ENCODE assay signal across 10 cellular contexts in the genomic region with DNA sequence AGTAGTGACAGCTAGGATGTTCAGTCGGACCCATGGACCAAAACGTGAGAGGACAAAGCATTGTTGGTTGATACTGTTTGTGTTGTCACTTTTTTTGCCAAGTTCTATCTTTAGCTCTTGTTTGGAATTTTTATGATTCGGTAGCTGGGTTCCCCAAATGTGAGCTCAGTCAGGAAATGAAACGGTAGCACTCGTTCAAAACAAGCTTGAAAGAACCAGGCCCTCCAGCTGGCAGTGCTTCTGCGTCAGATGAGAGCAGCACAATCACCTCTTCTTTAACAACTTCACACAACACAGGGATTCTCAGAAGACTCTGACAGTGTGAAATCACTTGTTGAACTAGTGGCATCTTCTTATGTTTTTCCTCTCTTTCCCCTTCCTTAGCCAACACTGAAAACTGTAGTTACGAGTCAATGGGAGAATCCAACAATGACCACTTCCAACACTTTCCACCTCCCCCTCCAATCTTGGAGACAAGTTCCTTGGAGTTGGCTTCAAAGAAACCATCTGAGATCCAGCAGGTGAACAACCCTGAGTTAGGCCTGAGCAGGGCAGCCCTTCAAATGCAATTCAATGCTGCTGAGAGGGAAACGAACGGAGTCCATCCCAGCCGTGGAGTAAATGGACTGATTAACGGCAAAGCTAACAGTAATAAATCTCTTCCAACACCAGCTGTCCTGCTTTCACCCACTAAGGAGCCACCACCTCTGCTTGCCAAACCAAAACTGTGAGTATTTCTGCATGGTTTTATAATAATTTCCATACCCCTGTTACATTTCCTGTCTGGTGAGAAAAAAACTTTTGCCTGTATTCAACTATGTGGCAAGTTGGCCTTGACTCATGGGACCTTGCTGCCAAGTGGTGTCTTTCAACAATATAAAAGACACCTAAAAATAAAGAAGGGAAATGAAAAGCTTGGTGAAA.
A peak's percentile ranks its signal among the peaks of the same experiment; 100 is the strongest.
DNase-seq lines count a peak whose midpoint lies in the region; ATAC-seq, FAIRE-seq and TF ChIP-seq lines count a peak whose summit lies in the region.
"Had no signal": no experiment of that assay in that cellular context is flagged by ENCODE, and none has a peak within 500 bp of the region (broad histone marks: within the 10 kb centered on the region; RNA-seq: fewer than 3 reads in every experiment).

No MANE protein-coding gene starts in this region.

- peaks cover 50% of the 10 kb centered on the region for H3K36me3 Mint-ChIP-seq in chondrocyte (ENCODE audit: low read depth)
- H3K36me3 Mint-ChIP-seq in natural killer cell, result no peaks in the 10 kb centered on the region

- H3K4me1 Mint-ChIP-seq in chondrocyte (ENCODE audit: low read depth) (peaks cover 78% of the 10 kb centered on the region), natural killer cell (peaks cover 22 to 28% of the 10 kb centered on the region in 2 donors)

- H3K27me3 Mint-ChIP-seq in chondrocyte (ENCODE audit: low read depth), result no peaks in the 10 kb centered on the region
- H3K27me3 Mint-ChIP-seq in natural killer cell (ENCODE audit: low read depth in 2 of 2), result no peaks in the 10 kb centered on the region

- FAIRE-seq in GM12891 (lab: Jason Lieb, UNC), result no peak

- peak overlapping the region; percentile 87 for H3K27ac Mint-ChIP-seq in chondrocyte (ENCODE audit: unreplicated experiment)
- H3K27ac Mint-ChIP-seq in natural killer cell, result peak overlapping the region; percentile 71 to 92

- H3K27me3 ChIP-seq in ACC112 (ENCODE audit: insufficient read depth, low read length), result no peaks in the 10 kb centered on the region

- ATAC-seq in GM21423 (IDR thresholded peaks at IDR 0.05; ENCODE audit: unreplicated experiment), result peak; percentile 40
- ATAC-seq in natural killer cell, result peak; percentile 75 to 78 (median 76)
- no peak for ATAC-seq in HG03039 (IDR thresholded peaks at IDR 0.05; ENCODE audit: unreplicated experiment)

- H2AFZ ChIP-seq in ACC112 (ENCODE audit: low read length, unreplicated experiment), result peak overlapping the region; percentile 67

- H3K4me3 Mint-ChIP-seq in chondrocyte (ENCODE audit: unreplicated experiment) (no peak overlapping the region), natural killer cell (peak overlapping the region; percentile 49)

- H3K79me2 ChIP-seq in ACC112 (ENCODE audit: control insufficient read depth, insufficient read depth, low read length, unreplicated experiment), result no peaks in the 10 kb centered on the region

- peaks cover 37% of the 10 kb centered on the region for H3K4me1 ChIP-seq in ACC112 (ENCODE audit: control insufficient read depth, insufficient read depth, low read length, unreplicated experiment)

- peak overlapping the region; percentile 50; the same call in 1 of the 2 replicates for H3K4me3 ChIP-seq in ACC112 (ENCODE audit: low read depth, low read length)

- peak overlapping the region; percentile 57 for H3K27ac ChIP-seq in ACC112 (ENCODE audit: low read depth, low read length)

- no peak for DNase-seq in chondrocyte (ENCODE audit: low spot score)
- DNase-seq in natural killer cell, result no peak
- DNase-seq in NCI-H187 treated with DMSO at 0.1 percent for 48 hours (lab: John Stamatoyannopoulos, UW), result no peak
- DNase-seq in GM12891 (ENCODE audit: insufficient read length, low spot score), result no peak
- DNase-seq in activated effector memory CD4-positive, alpha-beta T cell treated with Interleukin-2 at 50 U/mL for 16 hours, result no peak
- DNase-seq: occipital lobe; stimulated activated naive CD4-positive, alpha-beta T cell had no signal

- H3K9me3 Mint-ChIP-seq in chondrocyte (ENCODE audit: low read depth) (no peaks in the 10 kb centered on the region), natural killer cell (no peaks in the 10 kb centered on the region)

- no peak for TF ChIP-seq CTCF in chondrocyte (IDR thresholded peaks at IDR 0.05)
- no peak for TF ChIP-seq CTCF in natural killer cell (IDR thresholded peaks at IDR 0.05)

- no peaks in the 10 kb centered on the region for H3K36me3 ChIP-seq in ACC112 (ENCODE audit: insufficient read depth, low read length)

- intact Hi-C loops in natural killer cell (cut with micrococcal nuclease), result loop anchor here (2.0 to 10.0 kb wide), 3 partner anchors 103 to 306 kb away; no protein-coding TSS in a partner anchor

- TF ChIP-seq POLR2A in GM12891 (IDR thresholded peaks at IDR 0.05; ENCODE audit: low read depth, low read length), result no peak

TF ChIP-seq in GM12891, 5 proteins besides CTCF, POLR2A, EP300 and RAD21:
- TF ChIP-seq PAX5 (IDR thresholded peaks at IDR 0.05; ENCODE audit: insufficient read depth, low read length, severe bottlenecking) (no peak), TAF1 (IDR thresholded peaks at IDR 0.05; ENCODE audit: low read depth, low read length) (no peak), POU2F2 (IDR thresholded peaks at IDR 0.05; ENCODE audit: low read depth, low read length) (no peak), SPI1 (IDR thresholded peaks at IDR 0.05; ENCODE audit: low read depth, low read length) (no peak), POLR2AphosphoS5 (IDR thresholded peaks at IDR 0.05; ENCODE audit: low read depth, low read length) (no peak)
